ENCODE assay signal across 14 cellular contexts in genomic region chr5:157383151-157383810, GRCh38.
A peak's percentile ranks its signal among the peaks of the same experiment; 100 is the strongest.
DNase-seq lines count a peak whose midpoint lies in the region; ATAC-seq and TF ChIP-seq lines count a peak whose summit lies in the region.
"Had no signal": no experiment of that assay in that cellular context is flagged by ENCODE, and none has a peak within 500 bp of the region (broad histone marks: within the 10 kb centered on the region; RNA-seq: fewer than 3 reads in every experiment).

No MANE protein-coding gene starts in this region.

- H3K27ac Mint-ChIP-seq in natural killer cell treated with Interleukin-12 subunit alpha and Interleukin-12 subunit beta and Interleukin-15 and Interleukin-18, amount 100 ng/mL, for 72 hours, result peak overlapping the region; percentile 12 to 56

- TF ChIP-seq CTCF in left ventricle myocardium inferior (IDR thresholded peaks at IDR 0.05; ENCODE audit: borderline replicate concordance) (no peak), uterus (IDR thresholded peaks at IDR 0.05) (no peak), GM10248 (IDR thresholded peaks at IDR 0.05; ENCODE audit: control extremely low read depth, extremely low read depth, low read depth, missing control alignments) (no peak)

- H3K36me3 Mint-ChIP-seq in natural killer cell treated with Interleukin-12 subunit alpha and Interleukin-12 subunit beta and Interleukin-15 and Interleukin-18, amount 100 ng/mL, for 72 hours, result peaks cover 34% of the 10 kb centered on the region

- peaks cover 6% of the 10 kb centered on the region for H3K36me3 ChIP-seq in left ventricle myocardium inferior
- H3K36me3 ChIP-seq in esophagus (ENCODE audit: control insufficient read depth in 2 of 2, insufficient read depth in 2 of 2, low read length in 1 of 2), result no peaks in the 10 kb centered on the region
- no peaks in the 10 kb centered on the region for H3K36me3 ChIP-seq in uterus

- H3K4me3 ChIP-seq in left ventricle myocardium inferior (no peak overlapping the region), esophagus (ENCODE audit: low read depth in 1 of 2, low read length in 2 of 2) (no peak overlapping the region), uterus (no peak overlapping the region)
- H3K4me3 ChIP-seq: spleen had no signal

- H3K4me3 Mint-ChIP-seq in natural killer cell treated with Interleukin-12 subunit alpha and Interleukin-12 subunit beta and Interleukin-15 and Interleukin-18, amount 100 ng/mL, for 72 hours, result no peak overlapping the region

- H3K27me3 Mint-ChIP-seq in natural killer cell treated with Interleukin-12 subunit alpha and Interleukin-12 subunit beta and Interleukin-15 and Interleukin-18, amount 100 ng/mL, for 72 hours, result no peaks in the 10 kb centered on the region

- H3K27me3 ChIP-seq in left ventricle myocardium inferior (ENCODE audit: low read depth) (no peaks in the 10 kb centered on the region), esophagus (ENCODE audit: control insufficient read depth in 1 of 2, insufficient read depth in 2 of 2, low read length in 2 of 2) (no peaks in the 10 kb centered on the region), uterus (no peaks in the 10 kb centered on the region)
- H3K27me3 ChIP-seq: spleen had no signal

- H3K4me1 ChIP-seq in left ventricle myocardium inferior, result peaks cover 45% of the 10 kb centered on the region
- H3K4me1 ChIP-seq in esophagus (ENCODE audit: control insufficient read depth in 2 of 2, insufficient read depth in 2 of 2, low read length in 1 of 2), result no peaks in the 10 kb centered on the region
- H3K4me1 ChIP-seq in uterus, result peaks cover 5 to 7% of the 10 kb centered on the region in 2 donors
- H3K4me1 ChIP-seq: spleen had no signal

- 79 to 89% methylated on average over 9 of the region's 9 CpGs for WGBS in esophagus, 2 donors

- H3K9me3 Mint-ChIP-seq in natural killer cell treated with Interleukin-12 subunit alpha and Interleukin-12 subunit beta and Interleukin-15 and Interleukin-18, amount 100 ng/mL, for 72 hours, result no peaks in the 10 kb centered on the region

- POLR2A ChIA-PET in GM10248 (lab: Yijun Ruan, JAX), result no interaction called here

- ATAC-seq in Right ventricle myocardium superior (ENCODE audit: poor library complexity), result no peak
- no peak for ATAC-seq in natural killer cell treated with Interleukin-12 subunit alpha and Interleukin-12 subunit beta and Interleukin-15 and Interleukin-18, amount 100 ng/mL, for 72 hours
- ATAC-seq in HG02798 (IDR thresholded peaks at IDR 0.05; ENCODE audit: poor library complexity, unreplicated experiment), result no peak
- ATAC-seq in HG02610 (IDR thresholded peaks at IDR 0.05; ENCODE audit: unreplicated experiment), result no peak
- ATAC-seq: left lobe of liver; stimulated activated naive CD8-positive, alpha-beta T cell treated with anti-CD3 and anti-CD28 coated beads, Interleukin-15, Interleukin-2, amounts not matched to agents 100 U/mL and 50 U/mL, for 24 hours had no signal

- H3K4me1 Mint-ChIP-seq in natural killer cell treated with Interleukin-12 subunit alpha and Interleukin-12 subunit beta and Interleukin-15 and Interleukin-18, amount 100 ng/mL, for 72 hours (ENCODE audit: low read depth in 2 of 2), result peaks cover 10 to 11% of the 10 kb centered on the region in 2 donors

- H3K27ac ChIP-seq in left ventricle myocardium inferior (replicated peaks) (peak overlapping the region; percentile 75), esophagus (ENCODE audit: low read depth in 2 of 2, low read length in 1 of 2) (peak overlapping the region; percentile 40), uterus (peak overlapping the region; percentile 87 to 88)
- H3K27ac ChIP-seq: spleen had no signal

- H3K9me3 ChIP-seq in left ventricle myocardium inferior (replicated peaks), result no peaks in the 10 kb centered on the region
- H3K9me3 ChIP-seq in esophagus (ENCODE audit: control insufficient read depth in 2 of 2, insufficient read depth in 1 of 2, low read depth in 1 of 2, low read length in 1 of 2), result no peaks in the 10 kb centered on the region
- no peaks in the 10 kb centered on the region for H3K9me3 ChIP-seq in uterus
- H3K9me3 ChIP-seq: spleen had no signal

- TF ChIP-seq POLR2A in uterus (IDR thresholded peaks at IDR 0.05), result no peak

- DNase-seq in left ventricle myocardium inferior (no peak), Right ventricle myocardium superior (no peak), uterus (no peak), GM10248 (ENCODE audit: extremely low spot score) (no peak)
- DNase-seq in natural killer cell treated with Interleukin-12 subunit alpha and Interleukin-12 subunit beta and Interleukin-15 and Interleukin-18, amount 100 ng/mL, for 72 hours (ENCODE audit: low spot score), result no peak
- DNase-seq: MV-4-11; NCI-H2081 treated with DMSO at 0.1 percent for 48 hours; NCI-H69; spleen; stimulated activated naive CD8-positive, alpha-beta T cell treated with anti-CD3 and anti-CD28 coated beads, Interleukin-15, Interleukin-2, amounts not matched to agents 100 U/mL and 50 U/mL, for 24 hours had no signal

- CTCF ChIA-PET in GM10248 (lab: Yijun Ruan, JAX), result interaction anchor here (1.5 kb wide), 1 partner anchor 14 kb away, joined by 5 read pairs; no protein-coding TSS in a partner anchor

- intact Hi-C loops in left ventricle myocardium inferior (cut with micrococcal nuclease) (no loop called here), Right ventricle myocardium superior (cut with DNase I) (no loop called here), uterus (cut with DNase I; ENCODE audit: low total_unique reads) (loop anchor here (10.0 kb wide), 1 partner anchor 92 kb away; no protein-coding TSS in a partner anchor)
